Comparison of ENCODE assay signal across 8 cellular contexts in the genomic region with DNA sequence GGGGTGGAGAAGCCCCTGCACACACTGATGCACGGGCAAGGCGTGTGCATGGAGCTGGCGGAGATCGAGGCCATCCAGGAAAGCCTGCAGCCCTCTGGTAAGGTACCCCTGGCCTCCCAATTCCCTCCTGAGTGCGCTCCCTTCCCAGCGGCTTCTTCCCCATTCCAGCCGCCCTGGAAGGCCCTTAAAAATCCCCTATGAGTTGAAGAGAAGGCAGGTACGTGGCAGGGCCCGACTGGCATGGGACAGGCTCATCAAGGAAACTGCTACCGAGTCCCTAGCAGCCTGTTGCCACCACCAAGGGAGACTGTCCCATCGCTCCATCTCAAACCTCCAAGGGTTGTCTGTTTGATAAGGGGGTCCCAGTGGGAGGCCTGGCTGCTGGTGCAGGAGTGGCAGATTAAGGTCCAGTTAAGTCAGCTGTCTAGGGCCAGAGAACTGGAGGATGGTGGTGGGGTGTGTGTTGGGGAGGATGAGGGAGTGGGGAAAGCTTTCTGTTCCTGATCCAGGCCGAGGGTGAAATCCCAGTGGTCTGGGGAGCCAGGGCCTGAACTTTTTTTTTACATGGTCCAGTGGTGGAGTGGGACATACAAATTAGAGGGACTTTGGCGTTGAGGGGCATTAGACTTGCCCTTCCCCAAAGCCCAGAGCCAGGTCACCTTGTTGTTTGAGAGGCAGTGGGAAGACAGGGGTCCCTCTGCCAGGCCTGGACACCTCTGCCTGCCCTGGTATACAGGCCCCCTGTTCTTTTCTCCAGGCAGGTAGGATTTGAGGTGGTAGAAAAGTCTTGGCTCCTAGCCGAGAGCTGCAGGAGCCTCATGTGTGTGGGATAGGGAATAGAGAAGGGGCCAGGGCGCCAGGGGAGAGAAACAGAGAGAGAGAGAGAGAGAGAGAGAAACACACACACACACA. TPM values are rescaled to one million over a fixed set of nuclear protein-coding genes. Genes with fewer than 3 reads are reported as not detected.
DNase-seq lines count a peak whose midpoint lies in the region; ATAC-seq and TF ChIP-seq lines count a peak whose summit lies in the region.

No MANE protein-coding gene starts in this region.

- peaks cover 0 to 10% (median 0%) of the 10 kb centered on the region in 5 experiments for H3K9me3 Mint-ChIP-seq in brain
- H3K9me3 Mint-ChIP-seq in memory B cell, result no peaks in the 10 kb centered on the region

- DNase-seq in AG09309 (ENCODE audit: low read depth), result no peak
- DNase-seq in HT-29 (ENCODE audit: low spot score), result peak; percentile 38
- DNase-seq in memory B cell (ENCODE audit: low spot score in 2 of 2), result no peak
- DNase-seq in NCI-H2196 treated with DMSO at 0.1 percent for 48 hours (lab: John Stamatoyannopoulos, UW; ENCODE audit: unreplicated experiment), result no peak
- no peak for DNase-seq in SIG-M5 treated with dmso at 0.1 percent for 504 hours (lab: John Stamatoyannopoulos, UW; ENCODE audit: unreplicated experiment)
- DNase-seq in activated effector memory CD4-positive, alpha-beta T cell treated with Interleukin-2 at 50 U/mL for 16 hours, result no peak
- DNase-seq in NCI-H345 (lab: John Stamatoyannopoulos, UW), result no peak

- H3K27ac Mint-ChIP-seq in brain (peak overlapping the region; percentile 51 to 98 (median 86)), memory B cell (peak overlapping the region; percentile 72)

- H3K4me1 Mint-ChIP-seq in brain (peaks cover 46% of the 10 kb centered on the region), memory B cell (peaks cover 13% of the 10 kb centered on the region)

- ATAC-seq in memory B cell (ENCODE audit: low read depth), result no peak

- peak overlapping the region; percentile 97 for H3K4me3 ChIP-seq in AG09309 (ENCODE audit: control insufficient read depth, low read depth, low read length)

- H3K4me3 Mint-ChIP-seq in brain (peak overlapping the region; percentile 79 to 91 (median 88)), memory B cell (peak overlapping the region; percentile 83)

- TF ChIP-seq CTCF in AG09309 (IDR thresholded peaks at IDR 0.05; ENCODE audit: control insufficient read depth, insufficient read depth, low read depth, low read length, missing control alignments) (no peak), brain (conservative IDR thresholded peaks at IDR 0.05) (peak; percentile 21 to 43)

- H3K36me3 Mint-ChIP-seq in brain, result no peaks in the 10 kb centered on the region
- no peaks in the 10 kb centered on the region for H3K36me3 Mint-ChIP-seq in memory B cell

- H3K27me3 Mint-ChIP-seq in brain, result peaks cover under 1% of the 10 kb centered on the region
- peaks cover 5% of the 10 kb centered on the region for H3K27me3 Mint-ChIP-seq in memory B cell

RNA-seq across cellular contexts. Expression of a gene that starts 1.0 kb away (rescaled TPM):
- total RNA-seq in HT-29 (2014; rRNA removed; shearing (Covaris generic)), result 62.5 and 69.6 TPM in 2 replicates
- polyA plus RNA-seq in brain (ENCODE audit: insufficient read depth, low read depth, low replicate concordance), result 50.5 TPM

RNA-seq across cellular contexts. Expression of a gene that starts 26.5 kb away (rescaled TPM):
- total RNA-seq in HT-29 (2014; rRNA removed; shearing (Covaris generic)), result 65.3 and 74.9 TPM in 2 replicates
- 141 TPM for polyA plus RNA-seq in brain (ENCODE audit: insufficient read depth, low read depth, low replicate concordance)

RNA-seq across cellular contexts. Expression of a gene that starts 57.2 kb away (rescaled TPM):
- total RNA-seq in HT-29 (2014; rRNA removed; shearing (Covaris generic)), result 148 and 187 TPM in 2 replicates
- not detected for polyA plus RNA-seq in brain (ENCODE audit: insufficient read depth, low read depth, low replicate concordance)
